In the genomic region with DNA sequence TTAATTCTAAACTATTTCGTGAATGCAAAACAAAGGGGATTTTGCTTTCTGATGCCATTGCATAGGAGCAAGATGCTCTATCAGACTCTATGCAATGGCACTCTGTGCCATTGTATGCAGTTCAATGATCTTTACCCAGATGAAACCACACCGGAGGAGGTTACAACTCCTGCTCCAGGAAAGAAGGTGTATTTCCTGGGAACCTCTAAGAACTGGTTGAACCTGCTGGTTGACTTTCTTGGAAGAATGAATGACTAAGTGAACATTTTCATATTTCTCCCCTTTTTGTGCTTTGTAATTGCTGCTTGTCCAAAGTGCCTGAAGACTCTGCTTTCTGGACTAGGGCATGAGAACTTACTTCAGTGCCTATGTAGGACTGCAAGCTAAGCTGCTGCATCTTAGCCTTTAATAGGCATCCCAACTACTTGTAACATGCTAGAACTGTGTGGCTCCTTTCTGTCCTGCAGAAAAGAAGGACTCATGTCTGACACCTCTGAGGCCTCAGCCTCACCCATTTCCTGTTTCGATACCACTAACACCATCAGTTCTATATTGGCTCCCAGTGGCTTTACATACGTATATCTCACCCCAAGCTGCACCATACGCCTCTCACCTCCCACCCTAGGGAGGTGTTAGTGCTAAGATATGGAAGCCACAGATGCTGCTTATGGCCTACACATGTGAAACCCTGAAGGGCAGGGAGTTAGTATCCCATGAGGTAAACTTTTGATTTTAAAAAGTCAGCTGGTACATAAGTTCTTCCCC, we compare ENCODE assay signal across 8 cellular contexts.
DNase-seq lines count a peak whose midpoint lies in the region; ATAC-seq and TF ChIP-seq lines count a peak whose summit lies in the region.

No MANE protein-coding gene starts in this region.

- H3K4me1 ChIP-seq in trophoblast cell (ENCODE audit: control insufficient read depth in 1 of 2, insufficient read depth in 2 of 2, low read length in 2 of 2): peaks cover 7 to 12% of the 10 kb centered on the region in 2 experiments
- H3K4me1 ChIP-seq in esophagus muscularis mucosa: peaks cover 0 to 3% (median 0%) of the 10 kb centered on the region in 4 donors

- H3K4me3 ChIP-seq in trophoblast cell (ENCODE audit: low read depth, low read length) (no peak overlapping the region), esophagus muscularis mucosa (no peak overlapping the region)

- TF ChIP-seq POLR2A in esophagus muscularis mucosa (IDR thresholded peaks at IDR 0.05; ENCODE audit: low read depth): no peak

- no peaks in the 10 kb centered on the region for H3K9me3 Mint-ChIP-seq in chondrocyte (ENCODE audit: low read depth)

- WGBS in trophoblast cell (ENCODE audit: extremely low coverage, insufficient coverage, insufficient read length): no CpG with 5 or more reads among the region's 5 CpGs
- 90% methylated on average over 5 of the region's 5 CpGs for WGBS in esophagus muscularis mucosa

- H3K27ac ChIP-seq in RWPE1 (no peak overlapping the region), trophoblast cell (ENCODE audit: low read depth, low read length) (peak overlapping the region; percentile 33), esophagus muscularis mucosa (replicated peaks in 1 of 4) (no peak overlapping the region)

- H2AK5ac ChIP-seq in trophoblast cell (ENCODE audit: low read length): no peak overlapping the region

- H3K36me3 ChIP-seq in trophoblast cell (ENCODE audit: control insufficient read depth in 1 of 2, insufficient read depth in 2 of 2, low read length in 2 of 2) (no peaks in the 10 kb centered on the region), esophagus muscularis mucosa (no peaks in the 10 kb centered on the region)

- no peak overlapping the region for H3K4ac ChIP-seq in trophoblast cell (ENCODE audit: low read depth, low read length)

- no peaks in the 10 kb centered on the region for H3K27me3 Mint-ChIP-seq in chondrocyte (ENCODE audit: low read depth)

- no peak overlapping the region for H3K9ac ChIP-seq in trophoblast cell (ENCODE audit: low read length)

- H3K9me3 ChIP-seq in trophoblast cell (ENCODE audit: insufficient read depth, low read depth, low read length): no peaks in the 10 kb centered on the region
- H3K9me3 ChIP-seq in esophagus muscularis mucosa: no peaks in the 10 kb centered on the region

- no peaks in the 10 kb centered on the region for H3K79me2 ChIP-seq in trophoblast cell (ENCODE audit: control insufficient read depth, insufficient read depth, low read length, poor library complexity)

- H3K4me2 ChIP-seq in trophoblast cell (ENCODE audit: low read length): peak overlapping the region; percentile 18

- no peak overlapping the region for H2AFZ ChIP-seq in trophoblast cell (ENCODE audit: insufficient read depth, low read length, poor library complexity)

- H3K27ac Mint-ChIP-seq in chondrocyte (ENCODE audit: unreplicated experiment): no peak overlapping the region

- H3K4me1 Mint-ChIP-seq in chondrocyte (ENCODE audit: low read depth): no peaks in the 10 kb centered on the region

- no peak overlapping the region for H3K18ac ChIP-seq in trophoblast cell (ENCODE audit: low read length)

- no peak overlapping the region for H3K14ac ChIP-seq in trophoblast cell (ENCODE audit: low read length)

- peak; percentile 95 for ATAC-seq in HG02973 (IDR thresholded peaks at IDR 0.05; ENCODE audit: unreplicated experiment)

- no peaks in the 10 kb centered on the region for H3K36me3 Mint-ChIP-seq in chondrocyte (ENCODE audit: low read depth)

- CTCF ChIA-PET in RWPE1 (lab: Yijun Ruan, JAX): interaction anchor here (0.7 kb wide), 1 partner anchor 1532 kb away, joined by 4 read pairs; no protein-coding TSS in a partner anchor

- H3K4me3 Mint-ChIP-seq in chondrocyte (ENCODE audit: unreplicated experiment): no peak overlapping the region

- intact Hi-C loops in esophagus muscularis mucosa (cut with DNase I): no loop called here

- no peak overlapping the region for H2BK5ac ChIP-seq in trophoblast cell (ENCODE audit: low read depth, low read length, poor library complexity)

- no peak overlapping the region for H4K12ac ChIP-seq in trophoblast cell (ENCODE audit: low read depth, low read length)

- TF ChIP-seq CTCF in RWPE1 (conservative IDR thresholded peaks at IDR 0.05; ENCODE audit: low read depth) (no peak), chondrocyte (IDR thresholded peaks at IDR 0.05) (no peak), esophagus muscularis mucosa (IDR thresholded peaks at IDR 0.05) (no peak)

- peaks cover 2% of the 10 kb centered on the region for H3K79me1 ChIP-seq in trophoblast cell (ENCODE audit: low read length)

- no peak overlapping the region for H4K91ac ChIP-seq in trophoblast cell (ENCODE audit: low read depth, low read length)

- no peak overlapping the region for H2BK120ac ChIP-seq in trophoblast cell (ENCODE audit: insufficient read depth, low read length, poor library complexity)

- H3K27me3 ChIP-seq in trophoblast cell (ENCODE audit: insufficient read depth, low read length) (no peaks in the 10 kb centered on the region), esophagus muscularis mucosa (no peaks in the 10 kb centered on the region)

- no peak overlapping the region for H2BK12ac ChIP-seq in trophoblast cell (ENCODE audit: low read length)

- no peak overlapping the region for H4K8ac ChIP-seq in trophoblast cell (ENCODE audit: low read depth, low read length)

- DNase-seq in SIG-M5 treated with dmso at 0.1 percent for 504 hours (lab: John Stamatoyannopoulos, UW; ENCODE audit: unreplicated experiment) (peak; percentile 31), SIG-M5 (lab: John Stamatoyannopoulos, UW) (no peak), RWPE1 (ENCODE audit: low spot score) (peak; percentile 45), trophoblast cell (peak; percentile 66 to 96), NCI-H446 (lab: John Stamatoyannopoulos, UW) (no peak), chondrocyte (ENCODE audit: low spot score) (no peak), esophagus muscularis mucosa (ENCODE audit: extremely low spot score) (no peak)

- no peak for TF ChIP-seq EP300 in esophagus muscularis mucosa (IDR thresholded peaks at IDR 0.05)

- H3K23ac ChIP-seq in trophoblast cell (ENCODE audit: low read length): no peak overlapping the region

- POLR2A ChIA-PET in RWPE1 (lab: Yijun Ruan, JAX; ENCODE audit: low non-redundant PET): no interaction called here

Comparison
In these comparisons a context has a peak if more than half of its experiments do, and no peak if none do; other contexts are left out.
1. DNase-seq: peak in SIG-M5 treated with dmso at 0.1 percent for 504 hours (single experiment), RWPE1 (single experiment) and trophoblast cell (2 of 2); none in SIG-M5 (single experiment), NCI-H446 (0 of 2), chondrocyte (single experiment) and esophagus muscularis mucosa (single experiment).